In the genomic region with DNA sequence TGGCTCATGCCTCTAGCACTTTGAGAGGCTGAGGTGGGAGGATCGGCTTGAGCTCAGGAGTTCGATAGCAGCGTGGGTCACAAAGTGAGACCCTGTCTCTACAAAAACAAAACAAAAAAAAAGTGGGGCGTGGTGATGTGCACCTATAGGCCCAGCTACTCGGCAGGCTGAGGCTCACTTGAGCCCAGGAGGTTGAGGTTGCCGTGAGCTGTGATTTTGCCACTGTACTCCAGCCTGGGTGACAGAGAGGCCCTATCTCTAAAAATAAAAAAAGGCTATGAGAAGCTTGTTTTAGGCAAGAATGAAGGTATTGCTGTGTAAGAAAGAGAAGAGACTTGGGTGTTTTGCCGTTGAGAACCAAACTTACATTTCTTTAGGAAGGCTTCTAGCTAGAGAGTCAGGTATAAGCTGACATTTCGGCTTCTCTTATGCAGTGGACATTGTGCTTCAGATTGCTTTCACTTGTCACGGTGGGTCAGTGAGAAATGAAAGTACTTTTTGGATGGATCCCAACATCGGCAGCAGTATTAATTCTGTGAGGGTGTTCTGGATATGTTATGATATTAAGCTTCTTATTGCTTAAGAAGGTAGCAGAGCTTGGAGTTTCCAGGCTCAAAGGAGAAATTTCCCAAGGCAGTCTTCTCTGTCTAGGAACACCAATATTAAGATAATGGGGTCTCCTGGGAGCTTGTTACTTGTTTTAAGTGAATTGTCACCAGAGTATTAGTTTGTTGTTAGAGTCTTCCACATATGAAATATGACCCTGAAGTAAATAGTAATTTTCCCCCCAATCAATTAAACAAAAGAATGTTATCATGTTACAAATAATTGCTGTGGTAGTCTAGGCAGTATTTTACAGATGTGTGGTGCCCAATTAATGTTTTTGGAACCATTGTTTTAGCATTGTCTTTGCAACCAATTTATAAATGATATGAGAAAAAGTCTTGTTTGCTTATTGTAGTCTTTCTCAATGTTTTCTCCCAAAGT, we compare ENCODE assay signal across 1 cellular context.
TF ChIP-seq lines count a peak whose summit lies in the region.

No MANE protein-coding gene starts in this region.

TF ChIP-seq in H1, 55 proteins besides CTCF, POLR2A, EP300 and RAD21:
- TF ChIP-seq GTF2F1 (IDR thresholded peaks at IDR 0.05; ENCODE audit: borderline replicate concordance, low read depth, low read length) (no peak), GABPA (IDR thresholded peaks at IDR 0.05; ENCODE audit: borderline replicate concordance, insufficient read depth, low read length) (no peak), SIX5 (IDR thresholded peaks at IDR 0.05; ENCODE audit: low read depth, low read length) (no peak), JUN (IDR thresholded peaks at IDR 0.05; ENCODE audit: low read depth, low read length) (no peak), SP2 (IDR thresholded peaks at IDR 0.05; ENCODE audit: low read length) (no peak), JUND (IDR thresholded peaks at IDR 0.05; ENCODE audit: low read length) (no peak), SIN3A (conservative IDR thresholded peaks at IDR 0.05 in 1 of 2, IDR thresholded peaks at IDR 0.05 in 1 of 2; ENCODE audit: low read depth in 1 of 2, low read length in 2 of 2) (no peak), SRF (IDR thresholded peaks at IDR 0.05; ENCODE audit: low read depth, low read length) (no peak), TCF12 (IDR thresholded peaks at IDR 0.05; ENCODE audit: low read depth, low read length) (no peak), TEAD4 (IDR thresholded peaks at IDR 0.05; ENCODE audit: low read depth, low read length) (no peak), CBX5 (IDR thresholded peaks at IDR 0.05; ENCODE audit: low read depth, low read length) (no peak)
- TF ChIP-seq, protein P1, sequence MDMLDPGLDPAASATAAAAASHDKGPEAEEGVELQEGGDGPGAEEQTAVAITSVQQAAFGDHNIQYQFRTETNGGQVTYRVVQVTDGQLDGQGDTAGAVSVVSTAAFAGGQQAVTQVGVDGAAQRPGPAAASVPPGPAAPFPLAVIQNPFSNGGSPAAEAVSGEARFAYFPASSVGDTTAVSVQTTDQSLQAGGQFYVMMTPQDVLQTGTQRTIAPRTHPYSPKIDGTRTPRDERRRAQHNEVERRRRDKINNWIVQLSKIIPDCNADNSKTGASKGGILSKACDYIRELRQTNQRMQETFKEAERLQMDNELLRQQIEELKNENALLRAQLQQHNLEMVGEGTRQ (IDR thresholded peaks at IDR 0.05; ENCODE audit: low read length) = no peak
- TF ChIP-seq, protein P2, sequence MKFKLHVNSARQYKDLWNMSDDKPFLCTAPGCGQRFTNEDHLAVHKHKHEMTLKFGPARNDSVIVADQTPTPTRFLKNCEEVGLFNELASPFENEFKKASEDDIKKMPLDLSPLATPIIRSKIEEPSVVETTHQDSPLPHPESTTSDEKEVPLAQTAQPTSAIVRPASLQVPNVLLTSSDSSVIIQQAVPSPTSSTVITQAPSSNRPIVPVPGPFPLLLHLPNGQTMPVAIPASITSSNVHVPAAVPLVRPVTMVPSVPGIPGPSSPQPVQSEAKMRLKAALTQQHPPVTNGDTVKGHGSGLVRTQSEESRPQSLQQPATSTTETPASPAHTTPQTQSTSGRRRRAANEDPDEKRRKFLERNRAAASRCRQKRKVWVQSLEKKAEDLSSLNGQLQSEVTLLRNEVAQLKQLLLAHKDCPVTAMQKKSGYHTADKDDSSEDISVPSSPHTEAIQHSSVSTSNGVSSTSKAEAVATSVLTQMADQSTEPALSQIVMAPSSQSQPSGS (IDR thresholded peaks at IDR 0.05; ENCODE audit: low read length) = no peak
